Comparison of ENCODE assay signal across 19 cellular contexts in the genomic region with DNA sequence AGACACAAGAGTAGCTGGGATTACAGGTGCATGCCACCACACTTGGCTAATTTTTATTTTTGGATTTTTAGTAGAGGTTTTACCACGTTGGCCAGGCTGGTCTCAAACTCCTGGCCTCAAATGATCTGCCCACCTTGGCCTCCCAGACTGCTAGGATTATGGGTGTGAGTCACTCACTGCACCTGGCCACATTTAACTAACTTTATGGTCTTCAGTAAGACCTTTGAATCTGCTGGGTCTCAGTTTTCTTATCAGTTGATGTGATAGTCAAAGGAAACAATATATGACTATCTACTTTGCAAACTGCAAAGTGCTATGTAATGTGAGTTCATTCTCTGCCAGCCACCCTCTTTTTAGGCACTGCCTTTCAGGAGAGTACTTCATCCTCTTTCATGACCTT.
DNase-seq lines count a peak whose midpoint lies in the region; ATAC-seq lines count a peak whose summit lies in the region.
"Had no signal": no experiment of that assay in that cellular context is flagged by ENCODE, and none has a peak within 500 bp of the region (broad histone marks: within the 10 kb centered on the region; RNA-seq: fewer than 3 reads in every experiment).

No MANE protein-coding gene starts in this region.

- no peak overlapping the region for H3K9ac ChIP-seq in mesendoderm (ENCODE audit: low read length)

- H3K4ac ChIP-seq in mesendoderm (ENCODE audit: low read depth, low read length), result no peak overlapping the region

- H3K27me3 ChIP-seq in mesendoderm (ENCODE audit: insufficient read depth, low read length, poor library complexity), result no peaks in the 10 kb centered on the region
- H3K27me3 ChIP-seq: BE2C had no signal

- no peaks in the 10 kb centered on the region for H3K79me2 ChIP-seq in mesendoderm (ENCODE audit: control insufficient read depth, insufficient read depth, low read length)

- no peak overlapping the region for H3K23ac ChIP-seq in mesendoderm (ENCODE audit: low read length)

- H3K4me3 Mint-ChIP-seq in T-cell, result no peak overlapping the region
- H3K4me3 Mint-ChIP-seq: CD4-positive, CD25-positive, alpha-beta regulatory T cell; GM23338 had no signal

- no CpG with 5 or more reads among the region's 1 CpG for WGBS in mesendoderm (ENCODE audit: extremely low coverage, insufficient coverage, low lambda C conversion rate)

- H2AK5ac ChIP-seq in mesendoderm (ENCODE audit: low read length), result no peak overlapping the region

- no peaks in the 10 kb centered on the region for H3K36me3 ChIP-seq in mesendoderm (ENCODE audit: control insufficient read depth, insufficient read depth, low read length)
- H3K36me3 ChIP-seq: BE2C had no signal

- no peak overlapping the region for H3K18ac ChIP-seq in mesendoderm (ENCODE audit: low read length)

- H2BK5ac ChIP-seq in mesendoderm (ENCODE audit: low read length), result no peak overlapping the region

- H3K27me3 Mint-ChIP-seq in T-cell, result peaks cover 3 to 15% of the 10 kb centered on the region in 2 donors
- H3K27me3 Mint-ChIP-seq: CD4-positive, CD25-positive, alpha-beta regulatory T cell had no signal

- no peak overlapping the region for H2BK120ac ChIP-seq in mesendoderm (ENCODE audit: low read depth, low read length)

- no peak overlapping the region for H3K27ac Mint-ChIP-seq in T-cell
- H3K27ac Mint-ChIP-seq: CD4-positive, CD25-positive, alpha-beta regulatory T cell; GM23338 had no signal

- no peaks in the 10 kb centered on the region for H3K79me1 ChIP-seq in mesendoderm (ENCODE audit: low read length)

- H3K4me1 ChIP-seq in mesendoderm (ENCODE audit: control insufficient read depth, low read depth, low read length), result no peaks in the 10 kb centered on the region

- CTCF ChIA-PET in T-cell (lab: Charles Lee), result no interaction called here

- H3K4me1 Mint-ChIP-seq in T-cell, result no peaks in the 10 kb centered on the region
- H3K4me1 Mint-ChIP-seq: CD4-positive, CD25-positive, alpha-beta regulatory T cell had no signal

- no peak overlapping the region for H4K8ac ChIP-seq in mesendoderm (ENCODE audit: low read depth, low read length)

- peak; percentile 15 for DNase-seq in NCI-H146 (lab: John Stamatoyannopoulos, UW)
- no peak for DNase-seq in NCI-H146 treated with DMSO at 0.1 percent for 48 hours (lab: John Stamatoyannopoulos, UW; ENCODE audit: unreplicated experiment)
- peak; percentile 16 for DNase-seq in NCI-H1436 treated with DMSO at 0.1 percent for 48 hours (lab: John Stamatoyannopoulos, UW)
- peak; percentile 38 for DNase-seq in NCI-H69 (lab: John Stamatoyannopoulos, UW)
- peak; percentile 41 for DNase-seq in mesendoderm
- DNase-seq in NCI-H2171 treated with DMSO at 0.1 percent for 48 hours (lab: John Stamatoyannopoulos, UW), result no peak
- DNase-seq in T-cell, result no peak
- DNase-seq in DMS153 treated with DMSO at 0.1 percent for 48 hours (lab: John Stamatoyannopoulos, UW; ENCODE audit: unreplicated experiment), result no peak
- DNase-seq: BE2C; CD4-positive, CD25-positive, alpha-beta regulatory T cell; COR-L47; DMS153; HCEC 1CT; KBM-7; NCI-H1694; SHP77 treated with DMSO at 0.1 percent for 48 hours; T1000 had no signal

- no peak overlapping the region for H3K4me2 ChIP-seq in mesendoderm (ENCODE audit: low read length)
- H3K4me2 ChIP-seq: GM23338 had no signal

- ATAC-seq in T-cell (replicated peaks in 1 of 4), result no peak
- ATAC-seq: GM23338, HepG2 had no signal

- H3K27ac ChIP-seq in mesendoderm (ENCODE audit: low read depth, low read length), result no peak overlapping the region

- H3K9me3 Mint-ChIP-seq in T-cell, result no peaks in the 10 kb centered on the region
- H3K9me3 Mint-ChIP-seq: GM23338 had no signal

- no peak overlapping the region for H4K5ac ChIP-seq in mesendoderm (ENCODE audit: low read length)

- no peak overlapping the region for H3K4me3 ChIP-seq in mesendoderm (ENCODE audit: low read length)
- H3K4me3 ChIP-seq: GM23338 had no signal

- POLR2A ChIA-PET in T-cell (lab: Charles Lee), result no interaction called here

- H3K56ac ChIP-seq in mesendoderm (ENCODE audit: low read length), result no peak overlapping the region

- no peak overlapping the region for H2BK15ac ChIP-seq in mesendoderm (replicated peaks; ENCODE audit: low read depth)

- no peaks in the 10 kb centered on the region for H3K36me3 Mint-ChIP-seq in T-cell
- H3K36me3 Mint-ChIP-seq: CD4-positive, CD25-positive, alpha-beta regulatory T cell had no signal

Comparison
In these comparisons a context has a peak if more than half of its experiments do, and no peak if none do; other contexts are left out.
1. DNase-seq: peak in NCI-H146 (single experiment), NCI-H1436 treated with DMSO at 0.1 percent for 48 hours (single experiment), NCI-H69 (single experiment) and mesendoderm (single experiment); none in NCI-H146 treated with DMSO at 0.1 percent for 48 hours (single experiment), NCI-H2171 treated with DMSO at 0.1 percent for 48 hours (single experiment), T-cell (0 of 34) and DMS153 treated with DMSO at 0.1 percent for 48 hours (single experiment).